ENCODE assay signal across 17 cellular contexts in the genomic region with DNA sequence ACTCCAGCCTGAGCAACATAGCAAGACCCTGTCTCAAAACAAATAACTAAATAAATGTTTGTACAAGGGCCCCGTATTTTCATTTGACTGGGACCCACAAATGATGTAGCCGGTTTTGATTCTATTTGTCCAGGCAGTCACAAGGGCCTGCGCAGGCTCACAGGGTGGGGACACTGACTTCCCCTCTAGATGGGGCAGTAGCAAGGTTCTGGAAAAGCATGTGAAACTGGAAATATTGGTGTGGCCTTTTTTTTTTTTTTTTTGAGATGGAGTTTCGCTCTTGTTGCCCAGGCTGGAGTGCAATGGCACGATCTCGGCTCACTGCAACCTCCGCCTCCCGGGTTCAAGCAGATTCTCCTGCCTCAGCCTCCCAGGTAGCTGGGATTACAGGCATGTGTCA. TPM values are rescaled to one million over a fixed set of nuclear protein-coding genes. Genes with fewer than 3 reads are reported as not detected.
"Had no signal": no experiment of that assay in that cellular context is flagged by ENCODE, and none has a peak within 500 bp of the region (broad histone marks: within the 10 kb centered on the region; RNA-seq: fewer than 3 reads in every experiment).

No MANE protein-coding gene starts in this region.

RNA-seq across cellular contexts. Expression of gene MARVELD3, which starts 11.0 kb away (rescaled TPM):
- total RNA-seq: left cardiac atrium; left ventricle myocardium inferior; left ventricle myocardium superior; lung microvascular endothelial cell; mesenteric fat pad; mononuclear cell; myocyte; naive thymus-derived CD4-positive, alpha-beta T cell; naive thymus-derived CD8-positive, alpha-beta T cell had no signal
- polyA plus RNA-seq: immature natural killer cell; naive thymus-derived CD4-positive, alpha-beta T cell had no signal

RNA-seq across cellular contexts. Expression of gene TAT, which starts 38.1 kb away (rescaled TPM):
- total RNA-seq: kidney; kidney epithelial cell; left cardiac atrium; left ventricle myocardium inferior; left ventricle myocardium superior; lower leg skin; lower lobe of right lung; lung microvascular endothelial cell; mammary epithelial cell; mesenteric fat pad; mesothelial cell of epicardium; mononuclear cell; myocyte; naive thymus-derived CD4-positive, alpha-beta T cell; naive thymus-derived CD8-positive, alpha-beta T cell had no signal
- polyA plus RNA-seq: keratinocyte; mammary epithelial cell; naive thymus-derived CD8-positive, alpha-beta T cell had no signal
